In genomic region chr13:22926176-22927007, GRCh38 we compare ENCODE assay signal across 8 cellular contexts.
DNase-seq lines count a peak whose midpoint lies in the region; ATAC-seq, FAIRE-seq and TF ChIP-seq lines count a peak whose summit lies in the region.

No MANE protein-coding gene starts in this region.

- peak overlapping the region; percentile 51 to 82 (median 55) for H3K4me3 ChIP-seq in breast epithelium
- H3K4me3 ChIP-seq in dorsolateral prefrontal cortex = peak overlapping the region in 52 of 59 donors; percentile 2 to 62 (median 42)

- TF ChIP-seq CTCF in breast epithelium (IDR thresholded peaks at IDR 0.05) (no peak), MCF 10A (IDR thresholded peaks at IDR 0.05; ENCODE audit: unreplicated experiment) (no peak), dorsolateral prefrontal cortex (IDR thresholded peaks at IDR 0.05 in 54 of 56, conservative IDR thresholded peaks at IDR 0.05 in 2 of 56; ENCODE audit: low read depth in 1 of 56, partially characterized antibody in 56 of 56) (no peak), mesothelial cell of epicardium (IDR thresholded peaks at IDR 0.05; ENCODE audit: unreplicated experiment) (no peak)

- no peaks in the 10 kb centered on the region for H3K9me3 ChIP-seq in breast epithelium

- FAIRE-seq in urothelium cell line (lab: Jason Lieb, UNC) = no peak

- no peaks in the 10 kb centered on the region for H3K4me1 ChIP-seq in breast epithelium

- H3K4me3 Mint-ChIP-seq in MCF 10A (ENCODE audit: unreplicated experiment) = no peak overlapping the region
- H3K4me3 Mint-ChIP-seq in mesothelial cell of epicardium = peak overlapping the region; percentile 71

- intact Hi-C loops in breast epithelium (cut with DNase I; ENCODE audit: low total_unique reads) (no loop called here), MCF 10A (cut with micrococcal nuclease) (no loop called here), dorsolateral prefrontal cortex (cut with DNase I) (no loop called here)

- ATAC-seq in HG02884 (IDR thresholded peaks at IDR 0.05; ENCODE audit: unreplicated experiment) = no peak
- no peak for ATAC-seq in GM18502 (IDR thresholded peaks at IDR 0.05; ENCODE audit: poor library complexity, unreplicated experiment)

- CTCF ChIA-PET in MCF 10A (lab: Yijun Ruan, JAX) = no interaction called here

- POLR2A ChIA-PET in MCF 10A (lab: Yijun Ruan, JAX) = no interaction called here

- H3K9me3 Mint-ChIP-seq in MCF 10A (ENCODE audit: unreplicated experiment) = no peaks in the 10 kb centered on the region
- H3K9me3 Mint-ChIP-seq in mesothelial cell of epicardium = peaks cover 5% of the 10 kb centered on the region

- H3K36me3 ChIP-seq in breast epithelium = no peaks in the 10 kb centered on the region

- H3K27me3 ChIP-seq in breast epithelium (no peaks in the 10 kb centered on the region), dorsolateral prefrontal cortex (peaks cover 0 to 12% (median 0%) of the 10 kb centered on the region in 45 donors)

- H3K27me3 Mint-ChIP-seq in MCF 10A (ENCODE audit: insufficient read depth, unreplicated experiment) = no peaks in the 10 kb centered on the region
- no peaks in the 10 kb centered on the region for H3K27me3 Mint-ChIP-seq in mesothelial cell of epicardium (ENCODE audit: low read depth)

- DNase-seq in breast epithelium (ENCODE audit: low spot score in 2 of 2) (peak; percentile 26 to 79), MCF 10A (ENCODE audit: unreplicated experiment) (no peak), dorsolateral prefrontal cortex (peak in 2 of 10 donors; percentile 24 to 41), mesothelial cell of epicardium (ENCODE audit: low spot score in 2 of 2, unreplicated experiment in 2 of 2) (peak; percentile 48 to 62), urothelium cell line (ENCODE audit: low spot score) (peak; percentile 3), HCEC 1CT (no peak)

- H3K36me3 Mint-ChIP-seq in MCF 10A (ENCODE audit: insufficient read depth, unreplicated experiment) (no peaks in the 10 kb centered on the region), mesothelial cell of epicardium (peaks cover 6% of the 10 kb centered on the region)

- H3K27ac ChIP-seq in breast epithelium (peak overlapping the region in 1 of 2 donors; percentile 71), dorsolateral prefrontal cortex (no peak overlapping the region)

- no peak for TF ChIP-seq POLR2A in breast epithelium (IDR thresholded peaks at IDR 0.05)

- BruUV-seq in MCF 10A (replicated peaks; lab: Mats Ljungman, UMichigan) = no TSS peak

- no peak overlapping the region for H3K27ac Mint-ChIP-seq in MCF 10A (ENCODE audit: low read depth, unreplicated experiment)
- peak overlapping the region; percentile 95 for H3K27ac Mint-ChIP-seq in mesothelial cell of epicardium

- H3K4me1 Mint-ChIP-seq in MCF 10A (ENCODE audit: insufficient read depth, unreplicated experiment) (no peaks in the 10 kb centered on the region), mesothelial cell of epicardium (peaks cover 27% of the 10 kb centered on the region)

Comparison
In these comparisons a context has a peak if more than half of its experiments do, and no peak if none do; other contexts are left out.
1. DNase-seq: peak in breast epithelium (2 of 2), mesothelial cell of epicardium (2 of 2) and urothelium cell line (single experiment); none in MCF 10A (single experiment) and HCEC 1CT (single experiment).